ENCODE assay signal across 31 cellular contexts in the genomic region with DNA sequence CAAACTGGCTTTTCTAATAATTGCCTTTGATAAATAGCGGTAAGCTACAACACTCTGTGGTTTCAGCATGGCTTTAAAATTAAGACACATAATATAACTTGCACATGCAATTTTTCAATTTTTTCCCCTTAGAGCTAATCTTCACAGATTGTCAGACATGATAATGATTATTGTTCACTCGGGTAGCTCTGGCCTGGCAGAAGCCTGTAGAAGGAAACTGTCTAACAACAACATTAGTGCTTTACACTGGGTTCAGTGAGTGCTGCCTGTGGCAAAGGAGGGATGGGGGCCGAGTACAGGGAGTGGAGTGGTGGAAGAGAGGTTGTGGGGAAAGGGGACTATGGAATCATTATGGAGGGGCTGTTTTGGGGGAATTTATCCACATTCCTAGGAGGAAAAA.
"Had no signal": no experiment of that assay in that cellular context is flagged by ENCODE, and none has a peak within 500 bp of the region (broad histone marks: within the 10 kb centered on the region; RNA-seq: fewer than 3 reads in every experiment).

No MANE protein-coding gene starts in this region.

- ATAC-seq: activated CD4-positive, alpha-beta T cell treated with anti-CD3 and anti-CD28 coated beads for 36 hours; activated T-cell treated with anti-CD3 and anti-CD28 coated beads, Interleukin-2, amount 50 U/mL, for 72 hours; effector memory CD8-positive, alpha-beta T cell; gastroesophageal sphincter; heart right ventricle; T-helper 17 cell had no signal

- H3K4me3 Mint-ChIP-seq: activated CD4-positive, alpha-beta memory T cell treated with anti-CD3 and anti-CD28 coated beads, Interleukin-2, amount 10 ng/mL, durations not matched to agents 7 days and 5 days; activated CD4-positive, alpha-beta T cell treated with anti-CD3 and anti-CD28 coated beads for 36 hours; activated CD4-positive, alpha-beta T cell treated with anti-CD3 and anti-CD28 coated beads, Interleukin-2, amount 10 ng/mL, durations not matched to agents 24 days and 14 days; activated naive CD8-positive, alpha-beta T cell; activated T-cell treated with anti-CD3 and anti-CD28 coated beads, Interleukin-2, amount 50 U/mL, for 24 hours; activated T-cell treated with anti-CD3 and anti-CD28 coated beads, Interleukin-2, amount 50 U/mL, for 72 hours; central memory CD8-positive, alpha-beta T cell; effector memory CD8-positive, alpha-beta T cell; T-helper 17 cell; T-helper 2 cell treated with Interferon-gamma antibody and Interleukin-4, amounts not matched to agents 5 μg/mL and 100 μg/mL, for 36 hours had no signal

- H3K4me3 ChIP-seq: esophagus squamous epithelium, gastroesophageal sphincter, heart right ventricle had no signal

- H3K4me1 Mint-ChIP-seq: activated CD4-positive, alpha-beta memory T cell treated with anti-CD3 and anti-CD28 coated beads, Interleukin-2, amount 10 ng/mL, durations not matched to agents 7 days and 5 days; activated CD4-positive, alpha-beta T cell treated with anti-CD3 and anti-CD28 coated beads for 36 hours; activated CD4-positive, alpha-beta T cell treated with anti-CD3 and anti-CD28 coated beads, Interleukin-2, amount 10 ng/mL, durations not matched to agents 24 days and 14 days; central memory CD8-positive, alpha-beta T cell; T-helper 17 cell had no signal

- DNase-seq: activated CD4-positive, alpha-beta memory T cell treated with anti-CD3 and anti-CD28 coated beads, Interleukin-2, amount 10 ng/mL, durations not matched to agents 7 days and 5 days; activated CD4-positive, alpha-beta T cell treated with anti-CD3 and anti-CD28 coated beads for 36 hours; activated CD4-positive, alpha-beta T cell treated with anti-CD3 and anti-CD28 coated beads, Interleukin-2, amount 10 ng/mL, durations not matched to agents 24 days and 14 days; activated CD4-positive, CD25-positive, alpha-beta regulatory T cell; activated CD4-positive, CD25-positive, alpha-beta regulatory T cell treated with anti-CD3 and anti-CD28 coated beads, Interleukin-2, amount 50 U/mL, for 72 hours; activated CD8-positive, alpha-beta memory T cell treated with anti-CD3 and anti-CD28 coated beads, Interleukin-2, amount 50 U/mL, for 48 hours; activated effector memory CD4-positive, alpha-beta T cell treated with Interleukin-2 at 50 U/mL for 16 hours; activated gamma-delta T cell treated with Interleukin-2 at 50 U/mL for 16 hours; activated naive CD4-positive, alpha-beta T cell treated with anti-CD3 and anti-CD28 coated beads, Interleukin-2, amount 50 U/mL, for 16 hours; activated naive CD4-positive, alpha-beta T cell treated with Interleukin-2 at 50 U/mL for 16 hours; activated T-cell treated with anti-CD3 and anti-CD28 coated beads for 4 hours; activated T-cell treated with anti-CD3 and anti-CD28 coated beads, Interleukin-2, amount 50 U/mL, for 24 hours; activated T-cell treated with anti-CD3 and anti-CD28 coated beads, Interleukin-2, amount 50 U/mL, for 72 hours; amniotic stem cell; anterior cingulate cortex; brain microvascular endothelial cell; cortex of kidney; dermis blood vessel endothelial cell; effector CD4-positive, alpha-beta T cell; effector memory CD8-positive, alpha-beta T cell; esophagus squamous epithelium; foreskin melanocyte; heart right ventricle; T-helper 1 cell; T-helper 17 cell; T1000 had no signal

- H3K36me3 ChIP-seq: brain microvascular endothelial cell, esophagus squamous epithelium, gastroesophageal sphincter, heart right ventricle had no signal

- H3K27ac Mint-ChIP-seq: activated CD4-positive, alpha-beta memory T cell treated with anti-CD3 and anti-CD28 coated beads, Interleukin-2, amount 10 ng/mL, durations not matched to agents 7 days and 5 days; activated CD4-positive, alpha-beta T cell treated with anti-CD3 and anti-CD28 coated beads for 36 hours; activated CD4-positive, alpha-beta T cell treated with anti-CD3 and anti-CD28 coated beads, Interleukin-2, amount 10 ng/mL, durations not matched to agents 24 days and 14 days; activated naive CD8-positive, alpha-beta T cell; activated T-cell treated with anti-CD3 and anti-CD28 coated beads, Interleukin-2, amount 50 U/mL, for 24 hours; activated T-cell treated with anti-CD3 and anti-CD28 coated beads, Interleukin-2, amount 50 U/mL, for 72 hours; effector memory CD8-positive, alpha-beta T cell; T-helper 17 cell; T-helper 2 cell treated with Interferon-gamma antibody and Interleukin-4, amounts not matched to agents 5 μg/mL and 100 μg/mL, for 36 hours had no signal

- H3K27me3 ChIP-seq: brain microvascular endothelial cell, gastroesophageal sphincter had no signal

- H3K9me3 Mint-ChIP-seq: activated CD4-positive, alpha-beta T cell treated with anti-CD3 and anti-CD28 coated beads, Interleukin-2, amount 10 ng/mL, durations not matched to agents 24 days and 14 days; activated T-cell treated with anti-CD3 and anti-CD28 coated beads, Interleukin-2, amount 50 U/mL, for 24 hours; central memory CD8-positive, alpha-beta T cell; effector memory CD8-positive, alpha-beta T cell had no signal

- H3K27me3 Mint-ChIP-seq: activated CD4-positive, alpha-beta memory T cell treated with anti-CD3 and anti-CD28 coated beads, Interleukin-2, amount 10 ng/mL, durations not matched to agents 7 days and 5 days; activated CD4-positive, alpha-beta T cell treated with anti-CD3 and anti-CD28 coated beads, Interleukin-2, amount 10 ng/mL, durations not matched to agents 24 days and 14 days; T-helper 17 cell had no signal

- H3K36me3 Mint-ChIP-seq: activated naive CD8-positive, alpha-beta T cell had no signal

- H3K27ac ChIP-seq: brain microvascular endothelial cell, epithelial cell of prostate, esophagus squamous epithelium, gastroesophageal sphincter, heart right ventricle had no signal

- H3K9me3 ChIP-seq: esophagus squamous epithelium, gastroesophageal sphincter, heart right ventricle had no signal

- H3K4me1 ChIP-seq: esophagus squamous epithelium, gastroesophageal sphincter, heart right ventricle had no signal
